ENCODE assay signal across 2 cellular contexts in genomic region chr17:75476274-75476673, GRCh38.
TF ChIP-seq lines count a peak whose summit lies in the region.

No MANE protein-coding gene starts in this region.

TF ChIP-seq in WTC11, 78 proteins besides CTCF, POLR2A, EP300 and RAD21 (continued from another document):
- TF ChIP-seq ZNF425 (CRISPR knock-in tag; conservative IDR thresholded peaks at IDR 0.05) (no peak), NFE2L1 (CRISPR knock-in tag; IDR thresholded peaks at IDR 0.05) (no peak), KAT7 (CRISPR knock-in tag; IDR thresholded peaks at IDR 0.05; ENCODE audit: borderline replicate concordance) (no peak), HMGA2 (CRISPR knock-in tag; IDR thresholded peaks at IDR 0.05) (no peak), ZNF396 (CRISPR knock-in tag; IDR thresholded peaks at IDR 0.05; ENCODE audit: borderline replicate concordance) (no peak), NR1H2 (CRISPR knock-in tag; IDR thresholded peaks at IDR 0.05) (no peak), ETV6 (CRISPR knock-in tag; IDR thresholded peaks at IDR 0.05) (no peak)
- TF ChIP-seq, protein P1, sequence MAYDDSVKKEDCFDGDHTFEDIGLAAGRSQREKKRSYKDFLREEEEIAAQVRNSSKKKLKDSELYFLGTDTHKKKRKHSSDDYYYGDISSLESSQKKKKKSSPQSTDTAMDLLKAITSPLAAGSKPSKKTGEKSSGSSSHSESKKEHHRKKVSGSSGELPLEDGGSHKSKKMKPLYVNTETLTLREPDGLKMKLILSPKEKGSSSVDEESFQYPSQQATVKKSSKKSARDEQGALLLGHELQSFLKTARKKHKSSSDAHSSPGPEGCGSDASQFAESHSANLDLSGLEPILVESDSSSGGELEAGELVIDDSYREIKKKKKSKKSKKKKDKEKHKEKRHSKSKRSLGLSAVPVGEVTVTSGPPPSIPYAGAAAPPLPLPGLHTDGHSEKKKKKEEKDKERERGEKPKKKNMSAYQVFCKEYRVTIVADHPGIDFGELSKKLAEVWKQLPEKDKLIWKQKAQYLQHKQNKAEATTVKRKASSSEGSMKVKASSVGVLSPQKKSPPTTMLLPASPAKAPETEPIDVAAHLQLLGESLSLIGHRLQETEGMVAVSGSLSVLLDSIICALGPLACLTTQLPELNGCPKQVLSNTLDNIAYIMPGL (CRISPR knock-in tag; IDR thresholded peaks at IDR 0.05) = no peak
- TF ChIP-seq, protein P2, sequence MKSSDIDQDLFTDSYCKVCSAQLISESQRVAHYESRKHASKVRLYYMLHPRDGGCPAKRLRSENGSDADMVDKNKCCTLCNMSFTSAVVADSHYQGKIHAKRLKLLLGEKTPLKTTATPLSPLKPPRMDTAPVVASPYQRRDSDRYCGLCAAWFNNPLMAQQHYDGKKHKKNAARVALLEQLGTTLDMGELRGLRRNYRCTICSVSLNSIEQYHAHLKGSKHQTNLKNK (CRISPR knock-in tag; IDR thresholded peaks at IDR 0.05) = no peak
- TF ChIP-seq, protein P3, sequence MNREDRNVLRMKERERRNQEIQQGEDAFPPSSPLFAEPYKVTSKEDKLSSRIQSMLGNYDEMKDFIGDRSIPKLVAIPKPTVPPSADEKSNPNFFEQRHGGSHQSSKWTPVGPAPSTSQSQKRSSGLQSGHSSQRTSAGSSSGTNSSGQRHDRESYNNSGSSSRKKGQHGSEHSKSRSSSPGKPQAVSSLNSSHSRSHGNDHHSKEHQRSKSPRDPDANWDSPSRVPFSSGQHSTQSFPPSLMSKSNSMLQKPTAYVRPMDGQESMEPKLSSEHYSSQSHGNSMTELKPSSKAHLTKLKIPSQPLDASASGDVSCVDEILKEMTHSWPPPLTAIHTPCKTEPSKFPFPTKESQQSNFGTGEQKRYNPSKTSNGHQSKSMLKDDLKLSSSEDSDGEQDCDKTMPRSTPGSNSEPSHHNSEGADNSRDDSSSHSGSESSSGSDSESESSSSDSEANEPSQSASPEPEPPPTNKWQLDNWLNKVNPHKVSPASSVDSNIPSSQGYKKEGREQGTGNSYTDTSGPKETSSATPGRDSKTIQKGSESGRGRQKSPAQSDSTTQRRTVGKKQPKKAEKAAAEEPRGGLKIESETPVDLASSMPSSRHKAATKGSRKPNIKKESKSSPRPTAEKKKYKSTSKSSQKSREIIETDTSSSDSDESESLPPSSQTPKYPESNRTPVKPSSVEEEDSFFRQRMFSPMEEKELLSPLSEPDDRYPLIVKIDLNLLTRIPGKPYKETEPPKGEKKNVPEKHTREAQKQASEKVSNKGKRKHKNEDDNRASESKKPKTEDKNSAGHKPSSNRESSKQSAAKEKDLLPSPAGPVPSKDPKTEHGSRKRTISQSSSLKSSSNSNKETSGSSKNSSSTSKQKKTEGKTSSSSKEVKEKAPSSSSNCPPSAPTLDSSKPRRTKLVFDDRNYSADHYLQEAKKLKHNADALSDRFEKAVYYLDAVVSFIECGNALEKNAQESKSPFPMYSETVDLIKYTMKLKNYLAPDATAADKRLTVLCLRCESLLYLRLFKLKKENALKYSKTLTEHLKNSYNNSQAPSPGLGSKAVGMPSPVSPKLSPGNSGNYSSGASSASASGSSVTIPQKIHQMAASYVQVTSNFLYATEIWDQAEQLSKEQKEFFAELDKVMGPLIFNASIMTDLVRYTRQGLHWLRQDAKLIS (CRISPR knock-in tag; IDR thresholded peaks at IDR 0.05; ENCODE audit: borderline replicate concordance) = no peak
- TF ChIP-seq, protein P4, sequence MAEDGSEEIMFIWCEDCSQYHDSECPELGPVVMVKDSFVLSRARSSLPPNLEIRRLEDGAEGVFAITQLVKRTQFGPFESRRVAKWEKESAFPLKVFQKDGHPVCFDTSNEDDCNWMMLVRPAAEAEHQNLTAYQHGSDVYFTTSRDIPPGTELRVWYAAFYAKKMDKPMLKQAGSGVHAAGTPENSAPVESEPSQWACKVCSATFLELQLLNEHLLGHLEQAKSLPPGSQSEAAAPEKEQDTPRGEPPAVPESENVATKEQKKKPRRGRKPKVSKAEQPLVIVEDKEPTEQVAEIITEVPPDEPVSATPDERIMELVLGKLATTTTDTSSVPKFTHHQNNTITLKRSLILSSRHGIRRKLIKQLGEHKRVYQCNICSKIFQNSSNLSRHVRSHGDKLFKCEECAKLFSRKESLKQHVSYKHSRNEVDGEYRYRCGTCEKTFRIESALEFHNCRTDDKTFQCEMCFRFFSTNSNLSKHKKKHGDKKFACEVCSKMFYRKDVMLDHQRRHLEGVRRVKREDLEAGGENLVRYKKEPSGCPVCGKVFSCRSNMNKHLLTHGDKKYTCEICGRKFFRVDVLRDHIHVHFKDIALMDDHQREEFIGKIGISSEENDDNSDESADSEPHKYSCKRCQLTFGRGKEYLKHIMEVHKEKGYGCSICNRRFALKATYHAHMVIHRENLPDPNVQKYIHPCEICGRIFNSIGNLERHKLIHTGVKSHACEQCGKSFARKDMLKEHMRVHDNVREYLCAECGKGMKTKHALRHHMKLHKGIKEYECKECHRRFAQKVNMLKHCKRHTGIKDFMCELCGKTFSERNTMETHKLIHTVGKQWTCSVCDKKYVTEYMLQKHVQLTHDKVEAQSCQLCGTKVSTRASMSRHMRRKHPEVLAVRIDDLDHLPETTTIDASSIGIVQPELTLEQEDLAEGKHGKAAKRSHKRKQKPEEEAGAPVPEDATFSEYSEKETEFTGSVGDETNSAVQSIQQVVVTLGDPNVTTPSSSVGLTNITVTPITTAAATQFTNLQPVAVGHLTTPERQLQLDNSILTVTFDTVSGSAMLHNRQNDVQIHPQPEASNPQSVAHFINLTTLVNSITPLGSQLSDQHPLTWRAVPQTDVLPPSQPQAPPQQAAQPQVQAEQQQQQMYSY (CRISPR knock-in tag; IDR thresholded peaks at IDR 0.05) = no peak

TF ChIP-seq in GM23338, 12 proteins besides CTCF, POLR2A, EP300 and RAD21:
- TF ChIP-seq, protein P5, sequence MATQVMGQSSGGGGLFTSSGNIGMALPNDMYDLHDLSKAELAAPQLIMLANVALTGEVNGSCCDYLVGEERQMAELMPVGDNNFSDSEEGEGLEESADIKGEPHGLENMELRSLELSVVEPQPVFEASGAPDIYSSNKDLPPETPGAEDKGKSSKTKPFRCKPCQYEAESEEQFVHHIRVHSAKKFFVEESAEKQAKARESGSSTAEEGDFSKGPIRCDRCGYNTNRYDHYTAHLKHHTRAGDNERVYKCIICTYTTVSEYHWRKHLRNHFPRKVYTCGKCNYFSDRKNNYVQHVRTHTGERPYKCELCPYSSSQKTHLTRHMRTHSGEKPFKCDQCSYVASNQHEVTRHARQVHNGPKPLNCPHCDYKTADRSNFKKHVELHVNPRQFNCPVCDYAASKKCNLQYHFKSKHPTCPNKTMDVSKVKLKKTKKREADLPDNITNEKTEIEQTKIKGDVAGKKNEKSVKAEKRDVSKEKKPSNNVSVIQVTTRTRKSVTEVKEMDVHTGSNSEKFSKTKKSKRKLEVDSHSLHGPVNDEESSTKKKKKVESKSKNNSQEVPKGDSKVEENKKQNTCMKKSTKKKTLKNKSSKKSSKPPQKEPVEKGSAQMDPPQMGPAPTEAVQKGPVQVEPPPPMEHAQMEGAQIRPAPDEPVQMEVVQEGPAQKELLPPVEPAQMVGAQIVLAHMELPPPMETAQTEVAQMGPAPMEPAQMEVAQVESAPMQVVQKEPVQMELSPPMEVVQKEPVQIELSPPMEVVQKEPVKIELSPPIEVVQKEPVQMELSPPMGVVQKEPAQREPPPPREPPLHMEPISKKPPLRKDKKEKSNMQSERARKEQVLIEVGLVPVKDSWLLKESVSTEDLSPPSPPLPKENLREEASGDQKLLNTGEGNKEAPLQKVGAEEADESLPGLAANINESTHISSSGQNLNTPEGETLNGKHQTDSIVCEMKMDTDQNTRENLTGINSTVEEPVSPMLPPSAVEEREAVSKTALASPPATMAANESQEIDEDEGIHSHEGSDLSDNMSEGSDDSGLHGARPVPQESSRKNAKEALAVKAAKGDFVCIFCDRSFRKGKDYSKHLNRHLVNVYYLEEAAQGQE (IDR thresholded peaks at IDR 0.05; ENCODE audit: unreplicated experiment) = no peak
- TF ChIP-seq ZNF331 (CRISPR knock-in tag; IDR thresholded peaks at IDR 0.05; ENCODE audit: low read depth) (no peak), EZH2 (IDR thresholded peaks at IDR 0.05; ENCODE audit: low read depth, unreplicated experiment) (no peak)
- TF ChIP-seq, protein P6, sequence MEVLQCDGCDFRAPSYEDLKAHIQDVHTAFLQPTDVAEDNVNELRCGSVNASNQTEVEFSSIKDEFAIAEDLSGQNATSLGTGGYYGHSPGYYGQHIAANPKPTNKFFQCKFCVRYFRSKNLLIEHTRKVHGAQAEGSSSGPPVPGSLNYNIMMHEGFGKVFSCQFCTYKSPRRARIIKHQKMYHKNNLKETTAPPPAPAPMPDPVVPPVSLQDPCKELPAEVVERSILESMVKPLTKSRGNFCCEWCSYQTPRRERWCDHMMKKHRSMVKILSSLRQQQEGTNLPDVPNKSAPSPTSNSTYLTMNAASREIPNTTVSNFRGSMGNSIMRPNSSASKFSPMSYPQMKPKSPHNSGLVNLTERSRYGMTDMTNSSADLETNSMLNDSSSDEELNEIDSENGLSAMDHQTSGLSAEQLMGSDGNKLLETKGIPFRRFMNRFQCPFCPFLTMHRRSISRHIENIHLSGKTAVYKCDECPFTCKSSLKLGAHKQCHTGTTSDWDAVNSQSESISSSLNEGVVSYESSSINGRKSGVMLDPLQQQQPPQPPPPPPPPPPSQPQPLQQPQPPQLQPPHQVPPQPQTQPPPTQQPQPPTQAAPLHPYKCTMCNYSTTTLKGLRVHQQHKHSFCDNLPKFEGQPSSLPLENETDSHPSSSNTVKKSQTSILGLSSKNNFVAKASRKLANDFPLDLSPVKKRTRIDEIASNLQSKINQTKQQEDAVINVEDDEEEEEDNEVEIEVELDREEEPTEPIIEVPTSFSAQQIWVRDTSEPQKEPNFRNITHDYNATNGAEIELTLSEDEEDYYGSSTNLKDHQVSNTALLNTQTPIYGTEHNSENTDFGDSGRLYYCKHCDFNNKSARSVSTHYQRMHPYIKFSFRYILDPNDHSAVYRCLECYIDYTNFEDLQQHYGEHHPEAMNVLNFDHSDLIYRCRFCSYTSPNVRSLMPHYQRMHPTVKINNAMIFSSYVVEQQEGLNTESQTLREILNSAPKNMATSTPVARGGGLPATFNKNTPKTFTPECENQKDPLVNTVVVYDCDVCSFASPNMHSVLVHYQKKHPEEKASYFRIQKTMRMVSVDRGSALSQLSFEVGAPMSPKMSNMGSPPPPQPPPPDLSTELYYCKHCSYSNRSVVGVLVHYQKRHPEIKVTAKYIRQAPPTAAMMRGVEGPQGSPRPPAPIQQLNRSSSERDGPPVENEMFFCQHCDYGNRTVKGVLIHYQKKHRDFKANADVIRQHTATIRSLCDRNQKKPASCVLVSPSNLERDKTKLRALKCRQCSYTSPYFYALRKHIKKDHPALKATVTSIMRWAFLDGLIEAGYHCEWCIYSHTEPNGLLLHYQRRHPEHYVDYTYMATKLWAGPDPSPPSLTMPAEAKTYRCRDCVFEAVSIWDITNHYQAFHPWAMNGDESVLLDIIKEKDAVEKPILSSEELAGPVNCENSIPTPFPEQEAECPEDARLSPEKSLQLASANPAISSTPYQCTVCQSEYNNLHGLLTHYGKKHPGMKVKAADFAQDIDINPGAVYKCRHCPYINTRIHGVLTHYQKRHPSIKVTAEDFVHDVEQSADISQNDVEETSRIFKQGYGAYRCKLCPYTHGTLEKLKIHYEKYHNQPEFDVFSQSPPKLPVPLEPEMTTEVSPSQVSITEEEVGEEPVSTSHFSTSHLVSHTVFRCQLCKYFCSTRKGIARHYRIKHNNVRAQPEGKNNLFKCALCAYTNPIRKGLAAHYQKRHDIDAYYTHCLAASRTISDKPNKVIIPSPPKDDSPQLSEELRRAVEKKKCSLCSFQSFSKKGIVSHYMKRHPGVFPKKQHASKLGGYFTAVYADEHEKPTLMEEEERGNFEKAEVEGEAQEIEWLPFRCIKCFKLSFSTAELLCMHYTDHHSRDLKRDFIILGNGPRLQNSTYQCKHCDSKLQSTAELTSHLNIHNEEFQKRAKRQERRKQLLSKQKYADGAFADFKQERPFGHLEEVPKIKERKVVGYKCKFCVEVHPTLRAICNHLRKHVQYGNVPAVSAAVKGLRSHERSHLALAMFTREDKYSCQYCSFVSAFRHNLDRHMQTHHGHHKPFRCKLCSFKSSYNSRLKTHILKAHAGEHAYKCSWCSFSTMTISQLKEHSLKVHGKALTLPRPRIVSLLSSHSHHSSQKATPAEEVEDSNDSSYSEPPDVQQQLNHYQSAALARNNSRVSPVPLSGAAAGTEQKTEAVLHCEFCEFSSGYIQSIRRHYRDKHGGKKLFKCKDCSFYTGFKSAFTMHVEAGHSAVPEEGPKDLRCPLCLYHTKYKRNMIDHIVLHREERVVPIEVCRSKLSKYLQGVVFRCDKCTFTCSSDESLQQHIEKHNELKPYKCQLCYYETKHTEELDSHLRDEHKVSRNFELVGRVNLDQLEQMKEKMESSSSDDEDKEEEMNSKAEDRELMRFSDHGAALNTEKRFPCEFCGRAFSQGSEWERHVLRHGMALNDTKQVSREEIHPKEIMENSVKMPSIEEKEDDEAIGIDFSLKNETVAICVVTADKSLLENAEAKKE (CRISPR knock-in tag; IDR thresholded peaks at IDR 0.05) = no peak
